In the genomic region with DNA sequence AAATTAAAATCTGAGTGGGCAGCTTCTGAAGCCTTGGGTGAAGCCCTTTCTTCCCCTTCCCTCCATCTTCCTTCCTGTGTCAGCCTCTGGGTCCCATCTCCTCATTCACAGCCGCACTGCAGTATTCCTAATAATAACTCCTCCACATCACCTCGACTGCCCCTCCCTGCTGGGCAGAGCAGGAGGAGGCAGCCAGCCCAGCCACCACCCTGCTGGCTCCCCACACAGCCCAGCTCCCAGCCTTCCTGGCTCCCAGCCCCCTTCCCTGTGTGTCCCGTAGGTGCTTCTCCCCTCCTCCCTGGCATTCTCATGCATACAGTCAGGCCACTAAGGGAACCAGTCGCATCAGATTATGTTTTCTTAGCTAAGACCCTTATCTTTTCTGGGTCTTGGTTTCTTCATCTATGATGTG, we compare ENCODE assay signal across 8 cellular contexts. TPM values are rescaled to one million over a fixed set of nuclear protein-coding genes. Genes with fewer than 3 reads are reported as not detected.
DNase-seq lines count a peak whose midpoint lies in the region; ATAC-seq and TF ChIP-seq lines count a peak whose summit lies in the region.

No MANE protein-coding gene starts in this region.

- H3K36me3 ChIP-seq in Peyer's patch, result peaks cover 0 to 19% (median 0%) of the 10 kb centered on the region in 3 donors
- H3K36me3 ChIP-seq in neutrophil, result peaks cover 15% of the 10 kb centered on the region

- H3K27me3 ChIP-seq in Peyer's patch (no peaks in the 10 kb centered on the region), neutrophil (no peaks in the 10 kb centered on the region)

- TF ChIP-seq POLR2A in Peyer's patch (IDR thresholded peaks at IDR 0.05), result no peak

- H3K4me3 ChIP-seq in AG09309 (ENCODE audit: control insufficient read depth, low read depth, low read length) (no peak overlapping the region), Peyer's patch (no peak overlapping the region), neutrophil (ENCODE audit: low read depth in 1 of 2, low read length in 1 of 2) (peak overlapping the region in 1 of 2 experiments; percentile 57)

- peaks cover 0 to 51% (median 17%) of the 10 kb centered on the region in 4 donors for H3K4me1 ChIP-seq in Peyer's patch
- peaks cover 87% of the 10 kb centered on the region in 2 experiments for H3K4me1 ChIP-seq in neutrophil (ENCODE audit: control insufficient read depth in 1 of 2, insufficient read depth in 1 of 2, low read depth in 1 of 2, low read length in 1 of 2)

- DNase-seq in AG09309 (ENCODE audit: low read depth), result no peak
- DNase-seq in Peyer's patch, result no peak
- peak; percentile 53 for DNase-seq in fibroblast of gingiva (ENCODE audit: low read depth)
- DNase-seq in left lobe of liver (ENCODE audit: low spot score), result no peak
- no peak for DNase-seq in DMS 273 (lab: John Stamatoyannopoulos, UW; ENCODE audit: unreplicated experiment)
- no peak for DNase-seq in NCI-H526 treated with DMSO at 0.1 percent for 48 hours (lab: John Stamatoyannopoulos, UW)

- ATAC-seq in GM21390 (IDR thresholded peaks at IDR 0.05; ENCODE audit: unreplicated experiment) (no peak), left lobe of liver (no peak)

- H3K27ac ChIP-seq in Peyer's patch (peak overlapping the region; percentile 44 to 80 (median 58)), neutrophil (peak overlapping the region; percentile 94)

- TF ChIP-seq CTCF in AG09309 (IDR thresholded peaks at IDR 0.05; ENCODE audit: control insufficient read depth, insufficient read depth, low read depth, low read length, missing control alignments) (peak; percentile 6), Peyer's patch (IDR thresholded peaks at IDR 0.05) (no peak), neutrophil (IDR thresholded peaks at IDR 0.05) (no peak)

- H3K9me3 ChIP-seq in Peyer's patch, result no peaks in the 10 kb centered on the region
- no peaks in the 10 kb centered on the region for H3K9me3 ChIP-seq in neutrophil

RNA-seq across cellular contexts. Expression of a gene that starts 3.7 kb away (rescaled TPM):
- 10 to 100 TPM in 2 of 4 donors, 1 to 10 TPM in 2; 7.8 to 50.3 (median 9.5) TPM for total RNA-seq in Peyer's patch
- 8.8 TPM for total RNA-seq in left lobe of liver

RNA-seq across cellular contexts. Expression of a gene that starts 15.9 kb away (rescaled TPM):
- 100 to 1,000 TPM in 1 of 4 donors, 10 to 100 TPM in 3; 21.4 to 135 (median 43.6) TPM for total RNA-seq in Peyer's patch
- total RNA-seq in left lobe of liver, result 14.9 TPM

RNA-seq across cellular contexts. Expression of a gene that starts 17.8 kb away (rescaled TPM):
- total RNA-seq in Peyer's patch (1,000 to 10,000 TPM; 1,939 to 3,624 (median 2,830) TPM), left lobe of liver (1,145 TPM)

RNA-seq across cellular contexts. Expression of a gene that starts 55.0 kb away (rescaled TPM):
- total RNA-seq in Peyer's patch (100 to 1,000 TPM; 129 to 209 (median 167) TPM), left lobe of liver (87.3 TPM)

RNA-seq across cellular contexts. Expression of a gene that starts 58.2 kb away (rescaled TPM):
- 10 to 100 TPM; 26.1 to 86.6 (median 32.7) TPM for total RNA-seq in Peyer's patch
- total RNA-seq in left lobe of liver, result 9.0 TPM
